In the genomic region with DNA sequence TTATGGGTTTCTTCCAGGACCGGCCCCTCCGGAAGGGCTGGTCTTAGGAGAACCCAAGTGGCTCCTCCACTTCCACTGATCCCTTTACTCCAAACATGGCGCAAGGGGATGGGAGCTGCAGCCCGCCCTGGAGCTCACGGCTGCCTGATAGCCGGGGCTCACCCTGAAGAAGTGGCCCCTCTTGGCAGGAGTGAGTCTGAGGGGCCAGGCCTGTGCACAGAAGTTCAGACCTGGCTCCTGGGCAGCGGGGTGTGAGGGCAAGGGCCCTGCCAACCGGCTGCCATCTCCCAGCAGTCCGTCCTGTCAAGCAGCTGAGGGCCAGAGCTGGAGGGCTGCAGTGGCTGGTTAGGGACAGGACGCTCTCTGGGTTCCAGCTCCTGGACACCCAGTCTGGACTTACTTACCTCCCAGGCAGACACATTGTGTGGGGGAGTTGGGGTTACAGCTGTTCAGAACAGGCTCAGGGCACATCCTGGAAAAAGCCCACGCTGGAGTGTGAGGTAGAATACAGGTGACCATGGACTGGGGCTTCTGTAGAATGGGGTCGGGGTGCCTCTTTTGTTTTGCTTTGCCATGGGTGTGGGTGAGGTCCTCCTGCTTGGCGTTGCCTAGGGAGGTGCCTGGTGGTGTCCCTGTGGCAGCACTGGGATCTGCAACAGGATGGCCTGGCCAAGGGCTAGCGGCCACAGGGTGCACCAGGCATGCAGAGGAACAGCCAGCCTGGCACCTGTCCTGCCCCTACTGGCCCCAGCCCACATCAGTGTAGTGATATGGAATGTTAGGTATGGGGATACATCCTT, we compare ENCODE assay signal across 18 cellular contexts.
A peak's percentile ranks its signal among the peaks of the same experiment; 100 is the strongest.
DNase-seq lines count a peak whose midpoint lies in the region; ATAC-seq, FAIRE-seq and TF ChIP-seq lines count a peak whose summit lies in the region.
"Had no signal": no experiment of that assay in that cellular context is flagged by ENCODE, and none has a peak within 500 bp of the region (broad histone marks: within the 10 kb centered on the region; RNA-seq: fewer than 3 reads in every experiment).

No MANE protein-coding gene starts in this region.

- no peak overlapping the region for H3K4me3 Mint-ChIP-seq in activated T-cell treated with anti-CD3 and anti-CD28 coated beads, Interleukin-2, amount 50 U/mL, for 24 hours
- H3K4me3 Mint-ChIP-seq in activated T-helper 17 cell treated with anti-CD3 and anti-CD28 coated beads, Interleukin-2, amount 50 U/mL, for 72 hours: no peak overlapping the region

- TF ChIP-seq RAD21 in HepG2 (CRISPR knock-in tag; IDR thresholded peaks at IDR 0.05): no peak

- no peak for FAIRE-seq in HepG2 (lab: Jason Lieb, UNC)
- FAIRE-seq: bronchial epithelial cell, GM12892, H1, RCC 7860 had no signal

- H3K9me3 ChIP-seq in HepG2 (ENCODE audit: low read length) (no peaks in the 10 kb centered on the region), spleen (no peaks in the 10 kb centered on the region)
- H3K9me3 ChIP-seq: uterus had no signal

- peak; percentile 6 for ATAC-seq in activated T-helper 17 cell treated with anti-CD3 and anti-CD28 coated beads, Interleukin-2, amount 50 U/mL, for 72 hours (replicated peaks)
- peak; percentile 34 for ATAC-seq in HepG2

- in situ Hi-C loops in HepG2 (cut with HindIII; ENCODE audit: extremely low pct_ligation_motif_present, low pct_unique_long_range_greater_than_20kb): no loop called here

- WGBS in HepG2 (ENCODE audit: low lambda C conversion rate): 97% methylated on average over 14 of the region's 14 CpGs
- WGBS in spleen, 5 donors: 74 to 83% (median 77%) methylated on average over 8 to 14 of the region's 14 CpGs

- H3K4me1 Mint-ChIP-seq in activated T-cell treated with anti-CD3 and anti-CD28 coated beads, Interleukin-2, amount 50 U/mL, for 24 hours (ENCODE audit: low read depth): peaks cover 25% of the 10 kb centered on the region
- peaks cover 12% of the 10 kb centered on the region for H3K4me1 Mint-ChIP-seq in activated T-helper 17 cell treated with anti-CD3 and anti-CD28 coated beads, Interleukin-2, amount 50 U/mL, for 72 hours

- H3K4me3 ChIP-seq in HepG2 (replicated peaks in 1 of 3; ENCODE audit: insufficient read depth in 1 of 3, low read depth in 2 of 3, low read length in 3 of 3) (no peak overlapping the region), spleen (no peak overlapping the region)
- H3K4me3 ChIP-seq: skin epidermis, uterus had no signal

- H3K9me3 Mint-ChIP-seq in activated T-cell treated with anti-CD3 and anti-CD28 coated beads, Interleukin-2, amount 50 U/mL, for 24 hours: no peaks in the 10 kb centered on the region
- no peaks in the 10 kb centered on the region for H3K9me3 Mint-ChIP-seq in activated T-helper 17 cell treated with anti-CD3 and anti-CD28 coated beads, Interleukin-2, amount 50 U/mL, for 72 hours

- H3K36me3 ChIP-seq in HepG2 (replicated peaks in 1 of 2; ENCODE audit: control insufficient read depth in 1 of 2, insufficient read depth in 2 of 2, low read length in 2 of 2) (peaks cover 38 to 86% of the 10 kb centered on the region in 2 experiments), spleen (peaks cover 0 to 96% (median 42%) of the 10 kb centered on the region in 6 donors)
- H3K36me3 ChIP-seq: uterus had no signal

- no peak overlapping the region for H3K9ac ChIP-seq in HepG2 (ENCODE audit: insufficient read depth, low read depth, low read length)

- peak; percentile 30 for DNase-seq in activated T-cell treated with anti-CD3 and anti-CD28 coated beads, Interleukin-2, amount 50 U/mL, for 24 hours
- no peak for DNase-seq in activated T-cell treated with anti-CD3 and anti-CD28 coated beads, Interleukin-2, amount 50 U/mL, for 48 hours
- DNase-seq in HepG2 (ENCODE audit: low spot score): no peak
- DNase-seq in spleen: peak; percentile 67
- DNase-seq in NCI-H1092 (lab: John Stamatoyannopoulos, UW): no peak
- no peak for DNase-seq in DMS79 (lab: John Stamatoyannopoulos, UW)
- no peak for DNase-seq in 8988T
- DNase-seq: ACHN, DMS53, erythroblast, NCI-H524, uterus had no signal

- no peak overlapping the region for H2AFZ ChIP-seq in HepG2 (ENCODE audit: low read length)

- CTCF ChIA-PET in HepG2 (lab: Yijun Ruan, JAX; ENCODE audit: low intra/inter-chr PET ratio, low total read pairs): no interaction called here

- H3K4me1 ChIP-seq in HepG2 (ENCODE audit: insufficient read depth, low read length): peaks cover 24% of the 10 kb centered on the region
- H3K4me1 ChIP-seq in spleen: peaks cover 22 to 86% (median 51%) of the 10 kb centered on the region in 6 donors

- no peak for TF ChIP-seq EP300 in HepG2 (IDR thresholded peaks at IDR 0.05; ENCODE audit: low read depth in 2 of 2, low read length in 2 of 2)
- TF ChIP-seq EP300 in HepG2 (CRISPR knock-in tag; IDR thresholded peaks at IDR 0.05; ENCODE audit: borderline replicate concordance): no peak

- H3K27me3 Mint-ChIP-seq in activated T-cell treated with anti-CD3 and anti-CD28 coated beads, Interleukin-2, amount 50 U/mL, for 24 hours: no peaks in the 10 kb centered on the region
- no peaks in the 10 kb centered on the region for H3K27me3 Mint-ChIP-seq in activated T-helper 17 cell treated with anti-CD3 and anti-CD28 coated beads, Interleukin-2, amount 50 U/mL, for 72 hours

- POLR2A ChIA-PET in HepG2 (lab: Yijun Ruan, JAX): interaction anchor here (0.8 to 1.0 kb wide), 2 partner anchors 9 to 81 kb away, joined by 3 read pairs; no protein-coding TSS in a partner anchor

- peaks cover 65% of the 10 kb centered on the region for H3K36me3 Mint-ChIP-seq in activated T-cell treated with anti-CD3 and anti-CD28 coated beads, Interleukin-2, amount 50 U/mL, for 24 hours (ENCODE audit: low read depth)
- H3K36me3 Mint-ChIP-seq in activated T-helper 17 cell treated with anti-CD3 and anti-CD28 coated beads, Interleukin-2, amount 50 U/mL, for 72 hours (ENCODE audit: low read depth): peaks cover 70% of the 10 kb centered on the region

- no peaks in the 10 kb centered on the region for H3K79me2 ChIP-seq in HepG2 (ENCODE audit: insufficient read depth, low read length)

- peaks cover 19% of the 10 kb centered on the region; the same call in 1 of the 2 replicates for H4K20me1 ChIP-seq in HepG2 (ENCODE audit: insufficient read depth, low read length)

- TF ChIP-seq POLR2A in HepG2 (IDR thresholded peaks at IDR 0.05; ENCODE audit: insufficient read depth in 1 of 2, low read depth in 2 of 2, low read length in 2 of 2) (peak in 1 of 2 experiments; percentile 35; a peak in 2 of 4 replicates), spleen (IDR thresholded peaks at IDR 0.05) (no peak)

- BruUV-seq in HepG2 (replicated peaks; lab: Mats Ljungman, UMichigan): no TSS peak

- no peak overlapping the region for H3K4me2 ChIP-seq in HepG2 (ENCODE audit: low read depth, low read length)

- intact Hi-C loops in HepG2 (cut with micrococcal nuclease; ENCODE audit: unreplicated experiment): no loop called here
- intact Hi-C loops in spleen (cut with DNase I; ENCODE audit: low total_unique reads): no loop called here

- H3K27ac Mint-ChIP-seq in activated T-cell treated with anti-CD3 and anti-CD28 coated beads, Interleukin-2, amount 50 U/mL, for 24 hours: peak overlapping the region; percentile 89
- peak overlapping the region; percentile 84 for H3K27ac Mint-ChIP-seq in activated T-helper 17 cell treated with anti-CD3 and anti-CD28 coated beads, Interleukin-2, amount 50 U/mL, for 72 hours

- TF ChIP-seq CTCF in HepG2 (CRISPR knock-in tag; IDR thresholded peaks at IDR 0.05): no peak
- no peak for TF ChIP-seq CTCF in spleen (IDR thresholded peaks at IDR 0.05 in 8 of 11, conservative IDR thresholded peaks at IDR 0.05 in 3 of 11)

- H3K27me3 ChIP-seq in HepG2 (ENCODE audit: control insufficient read depth in 1 of 2, insufficient read depth in 2 of 2, low read length in 2 of 2): no peaks in the 10 kb centered on the region
- H3K27me3 ChIP-seq in spleen (replicated peaks in 1 of 7): no peaks in the 10 kb centered on the region
- H3K27me3 ChIP-seq: uterus had no signal

- no peak overlapping the region for H3K27ac ChIP-seq in HepG2 (ENCODE audit: extremely low read length, insufficient read depth, low read length)
- H3K27ac ChIP-seq in spleen: peak overlapping the region in 5 of 8 donors; percentile 1 to 55 (median 26)
- H3K27ac ChIP-seq: uterus had no signal

TF ChIP-seq in HepG2, 621 proteins besides CTCF, POLR2A, EP300 and RAD21 (continues in another document):
- peak; percentile 18; the same call in 1 of the 2 replicates for TF ChIP-seq KDM2A (CRISPR knock-in tag; IDR thresholded peaks at IDR 0.05; ENCODE audit: borderline replicate concordance, low read depth)
- peak; percentile 69; the same call in 1 of the 2 replicates for TF ChIP-seq AKAP8 (CRISPR knock-in tag; IDR thresholded peaks at IDR 0.05)
- peak; percentile 82 for TF ChIP-seq RBM22 (optimal IDR thresholded peaks at IDR 0.05; ENCODE audit: low read length)
- TF ChIP-seq GZF1 (CRISPR knock-in tag; IDR thresholded peaks at IDR 0.05): 0 out of 2 replicates have a peak, but pooled peaks have one; percentile 42
- TF ChIP-seq ZNF563 (CRISPR knock-in tag; IDR thresholded peaks at IDR 0.05): 0 out of 2 replicates have a peak, but pooled peaks have one; percentile 33
- TF ChIP-seq, protein P1, sequence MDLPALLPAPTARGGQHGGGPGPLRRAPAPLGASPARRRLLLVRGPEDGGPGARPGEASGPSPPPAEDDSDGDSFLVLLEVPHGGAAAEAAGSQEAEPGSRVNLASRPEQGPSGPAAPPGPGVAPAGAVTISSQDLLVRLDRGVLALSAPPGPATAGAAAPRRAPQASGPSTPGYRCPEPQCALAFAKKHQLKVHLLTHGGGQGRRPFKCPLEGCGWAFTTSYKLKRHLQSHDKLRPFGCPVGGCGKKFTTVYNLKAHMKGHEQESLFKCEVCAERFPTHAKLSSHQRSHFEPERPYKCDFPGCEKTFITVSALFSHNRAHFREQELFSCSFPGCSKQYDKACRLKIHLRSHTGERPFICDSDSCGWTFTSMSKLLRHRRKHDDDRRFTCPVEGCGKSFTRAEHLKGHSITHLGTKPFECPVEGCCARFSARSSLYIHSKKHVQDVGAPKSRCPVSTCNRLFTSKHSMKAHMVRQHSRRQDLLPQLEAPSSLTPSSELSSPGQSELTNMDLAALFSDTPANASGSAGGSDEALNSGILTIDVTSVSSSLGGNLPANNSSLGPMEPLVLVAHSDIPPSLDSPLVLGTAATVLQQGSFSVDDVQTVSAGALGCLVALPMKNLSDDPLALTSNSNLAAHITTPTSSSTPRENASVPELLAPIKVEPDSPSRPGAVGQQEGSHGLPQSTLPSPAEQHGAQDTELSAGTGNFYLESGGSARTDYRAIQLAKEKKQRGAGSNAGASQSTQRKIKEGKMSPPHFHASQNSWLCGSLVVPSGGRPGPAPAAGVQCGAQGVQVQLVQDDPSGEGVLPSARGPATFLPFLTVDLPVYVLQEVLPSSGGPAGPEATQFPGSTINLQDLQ (CRISPR knock-in tag; IDR thresholded peaks at IDR 0.05): 0 out of 2 replicates have a peak, but pooled peaks have one; percentile 46
- TF ChIP-seq HNRNPL (IDR thresholded peaks at IDR 0.05; ENCODE audit: low read depth, low read length): peak; percentile 61; the same call in 1 of the 2 replicates

Comparison
In these comparisons a context has a peak if more than half of its experiments do, and no peak if none do; other contexts are left out.
1. DNase-seq: peak in activated T-cell treated with anti-CD3 and anti-CD28 coated beads, Interleukin-2, amount 50 U/mL, for 24 hours (single experiment) and spleen (single experiment); none in activated T-cell treated with anti-CD3 and anti-CD28 coated beads, Interleukin-2, amount 50 U/mL, for 48 hours (0 of 2), HepG2 (single experiment), NCI-H1092 (single experiment), DMS79 (single experiment) and 8988T (single experiment).